Comparison of ENCODE assay signal across 9 cellular contexts in the genomic region with DNA sequence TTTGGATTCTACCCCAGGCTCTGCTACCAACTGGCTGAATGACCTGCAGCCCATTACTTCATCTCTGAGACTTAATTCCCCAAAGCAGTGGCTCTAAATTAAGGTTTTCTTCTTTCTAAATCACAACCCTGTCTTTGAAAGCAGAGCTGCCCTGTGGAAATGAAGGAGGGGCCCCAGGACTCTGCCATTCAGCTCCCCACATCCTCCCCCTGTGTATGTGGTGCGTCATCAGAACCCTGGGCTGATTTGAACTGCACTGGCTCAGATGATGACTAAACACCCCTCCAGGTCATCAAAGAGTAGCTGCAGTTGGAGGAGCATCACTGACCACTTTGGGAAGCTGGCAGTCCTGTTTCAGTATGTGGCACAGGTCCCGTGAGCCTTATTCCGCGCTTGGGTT. TPM values are rescaled to one million over a fixed set of nuclear protein-coding genes. Genes with fewer than 3 reads are reported as not detected.
DNase-seq lines count a peak whose midpoint lies in the region; ATAC-seq, FAIRE-seq and TF ChIP-seq lines count a peak whose summit lies in the region.
"Had no signal": no experiment of that assay in that cellular context is flagged by ENCODE, and none has a peak within 500 bp of the region (broad histone marks: within the 10 kb centered on the region; RNA-seq: fewer than 3 reads in every experiment).

No MANE protein-coding gene starts in this region.

- no peaks in the 10 kb centered on the region for H3K79me2 ChIP-seq in astrocyte (ENCODE audit: insufficient read depth, low read length)
- H3K79me2 ChIP-seq: parathyroid adenoma had no signal

- H3K9me3 ChIP-seq in astrocyte (ENCODE audit: insufficient read depth, low read depth, low read length) (no peaks in the 10 kb centered on the region), left lung (no peaks in the 10 kb centered on the region)

- peak overlapping the region; percentile 55 for H3K4me2 ChIP-seq in astrocyte (ENCODE audit: low read length)

- BruUV-seq in Calu3 (replicated peaks; lab: Mats Ljungman, UMichigan) = no TSS peak

- intact Hi-C loops in left lung (cut with DNase I) (loop anchor here in 1 of 2 donors (5.0 kb wide), 1 partner anchor 64 kb away; no protein-coding TSS in a partner anchor), Calu3 (cut with micrococcal nuclease; ENCODE audit: unreplicated experiment) (no loop called here)

- peaks cover 53% of the 10 kb centered on the region for H3K4me1 ChIP-seq in astrocyte (ENCODE audit: insufficient read depth, low read length)
- H3K4me1 ChIP-seq in left lung = no peaks in the 10 kb centered on the region

- H3K36me3 ChIP-seq in astrocyte (ENCODE audit: insufficient read depth, low read length) (no peaks in the 10 kb centered on the region), left lung (no peaks in the 10 kb centered on the region)

- no peaks in the 10 kb centered on the region for H4K20me1 ChIP-seq in astrocyte (ENCODE audit: insufficient read depth, low read length)

- H3K4me3 Mint-ChIP-seq in astrocyte (ENCODE audit: unreplicated experiment) (no peak overlapping the region), Calu3 (ENCODE audit: low read depth, unreplicated experiment) (no peak overlapping the region)

- peaks cover 61% of the 10 kb centered on the region for H3K4me1 Mint-ChIP-seq in astrocyte (ENCODE audit: low read depth, unreplicated experiment)
- H3K4me1 Mint-ChIP-seq in Calu3 (ENCODE audit: low read depth, unreplicated experiment) = no peaks in the 10 kb centered on the region

- TF ChIP-seq CTCF in astrocyte (IDR thresholded peaks at IDR 0.05; ENCODE audit: insufficient read depth, low read depth, low read length) = no peak
- no peak for TF ChIP-seq CTCF in left lung (IDR thresholded peaks at IDR 0.05)
- TF ChIP-seq CTCF in Calu3 (IDR thresholded peaks at IDR 0.05; ENCODE audit: unreplicated experiment) = no peak

- H3K27ac ChIP-seq in astrocyte (ENCODE audit: low read depth, low read length) = peak overlapping the region; percentile 87
- no peak overlapping the region for H3K27ac ChIP-seq in left lung
- H3K27ac ChIP-seq: parathyroid adenoma had no signal

- DNase-seq in stimulated activated CD4-positive, alpha-beta T cell treated with anti-CD3 and anti-CD28 coated beads, Interleukin-1b, Interleukin-23, amount 100 ng/mL, for 48 hours = peak; percentile 44
- no peak for DNase-seq in stimulated activated CD4-positive, alpha-beta T cell treated with anti-CD3 and anti-CD28 coated beads, Interleukin-4, amount 100 ng/mL, for 24 hours
- peak; percentile 96 for DNase-seq in astrocyte (ENCODE audit: low read depth)
- DNase-seq in left lung = no peak
- DNase-seq in middle frontal gyrus (ENCODE audit: extremely low spot score, low spot score) = no peak
- no peak for DNase-seq in Calu3
- no peak for DNase-seq in COLO668 (lab: John Stamatoyannopoulos, UW; ENCODE audit: unreplicated experiment)

- H2AFZ ChIP-seq in astrocyte (ENCODE audit: low read depth, low read length) = no peak overlapping the region

- peak; percentile 96 for FAIRE-seq in astrocyte (lab: Jason Lieb, UNC)

- CTCF ChIA-PET in Calu3 (lab: Charles Lee) = interaction anchor here (0.8 to 1.2 kb wide), 2 partner anchors 10 to 23 kb away, joined by 3 to 4 read pairs; no protein-coding TSS in a partner anchor

- ATAC-seq in left lung (peak; percentile 54), HG03460 (IDR thresholded peaks at IDR 0.05; ENCODE audit: unreplicated experiment) (no peak)

- H3K27me3 Mint-ChIP-seq in astrocyte (ENCODE audit: low read depth, unreplicated experiment) (no peaks in the 10 kb centered on the region), Calu3 (ENCODE audit: unreplicated experiment) (peaks cover 27% of the 10 kb centered on the region)

- no peaks in the 10 kb centered on the region for H3K9me3 Mint-ChIP-seq in astrocyte (ENCODE audit: unreplicated experiment)
- no peaks in the 10 kb centered on the region for H3K9me3 Mint-ChIP-seq in Calu3 (ENCODE audit: low read depth, unreplicated experiment)

- no peaks in the 10 kb centered on the region for H3K27me3 ChIP-seq in astrocyte (ENCODE audit: insufficient read depth, low read length)
- no peaks in the 10 kb centered on the region for H3K27me3 ChIP-seq in left lung

- H3K27ac Mint-ChIP-seq in astrocyte (ENCODE audit: unreplicated experiment) (no peak overlapping the region), Calu3 (ENCODE audit: unreplicated experiment) (no peak overlapping the region)

- H3K36me3 Mint-ChIP-seq in astrocyte (ENCODE audit: low read depth, unreplicated experiment) = peaks cover 2% of the 10 kb centered on the region
- H3K36me3 Mint-ChIP-seq in Calu3 (ENCODE audit: insufficient read depth, unreplicated experiment) = no peaks in the 10 kb centered on the region

- H3K4me3 ChIP-seq in astrocyte (ENCODE audit: insufficient read depth, low read depth, low read length) = no peak overlapping the region
- no peak overlapping the region for H3K4me3 ChIP-seq in left lung

- H3K9ac ChIP-seq in astrocyte (ENCODE audit: low read length) = peak overlapping the region; percentile 60
- H3K9ac ChIP-seq: parathyroid adenoma had no signal

RNA-seq across cellular contexts. Expression of a gene that starts 46.6 kb away (rescaled TPM):
- total RNA-seq in astrocyte = 37.3 and 37.4 TPM in 2 replicates
- total RNA-seq in left lung = 10 to 100 TPM; 16.0 to 18.6 TPM
- 23.3 and 32.5 TPM in 2 replicates for total RNA-seq in Calu3 (2022)

Comparison
In these comparisons a context has a peak if more than half of its experiments do, and no peak if none do; other contexts are left out.
1. DNase-seq: peak in stimulated activated CD4-positive, alpha-beta T cell treated with anti-CD3 and anti-CD28 coated beads, Interleukin-1b, Interleukin-23, amount 100 ng/mL, for 48 hours (single experiment) and astrocyte (single experiment); none in stimulated activated CD4-positive, alpha-beta T cell treated with anti-CD3 and anti-CD28 coated beads, Interleukin-4, amount 100 ng/mL, for 24 hours (single experiment), left lung (0 of 2), middle frontal gyrus (single experiment), Calu3 (single experiment) and COLO668 (single experiment).